In the genomic region with DNA sequence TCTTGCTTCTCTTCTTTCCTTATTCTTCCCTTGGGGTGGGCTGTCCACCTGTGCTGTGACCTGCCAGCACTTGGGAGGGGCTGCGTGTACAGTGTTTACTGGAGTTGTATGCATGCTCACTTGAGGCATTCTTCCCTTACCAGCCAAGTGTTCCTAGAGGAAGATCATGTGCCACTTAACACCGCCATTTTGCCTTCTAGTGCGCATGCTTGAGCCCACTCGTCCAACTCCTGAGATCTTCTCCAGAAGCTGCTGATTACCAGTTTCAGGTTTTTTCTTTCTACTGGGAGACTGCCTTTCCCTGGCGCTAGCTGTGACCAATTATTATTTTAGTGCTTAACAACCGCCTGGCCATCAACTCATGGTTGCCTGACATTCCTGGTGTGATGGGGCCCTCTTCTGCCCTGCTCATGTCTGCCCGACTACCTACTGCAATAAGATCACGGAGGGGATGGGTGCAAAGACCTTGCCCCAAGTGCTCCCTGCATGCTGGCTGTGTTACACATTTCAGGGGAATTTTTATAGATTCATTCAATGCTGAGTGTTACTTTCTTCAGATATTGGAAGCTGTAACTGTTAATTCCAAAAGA, we compare ENCODE assay signal across 26 cellular contexts.
DNase-seq lines count a peak whose midpoint lies in the region; ATAC-seq and TF ChIP-seq lines count a peak whose summit lies in the region.
"Had no signal": no experiment of that assay in that cellular context is flagged by ENCODE, and none has a peak within 500 bp of the region (broad histone marks: within the 10 kb centered on the region; RNA-seq: fewer than 3 reads in every experiment).

No MANE protein-coding gene starts in this region.

- no peak overlapping the region for H2BK12ac ChIP-seq in H9 (ENCODE audit: insufficient read length, low read depth, low read length)

- no peak overlapping the region for H3K4me2 ChIP-seq in H9 (ENCODE audit: insufficient read depth, insufficient read length, low read length)
- H3K4me2 ChIP-seq: A549 had no signal

- H3K79me2 ChIP-seq in H9 (ENCODE audit: insufficient read depth, low read length): no peaks in the 10 kb centered on the region

- no peak overlapping the region for H4K8ac ChIP-seq in H9 (replicated peaks; ENCODE audit: insufficient read length, low read depth, low read length)

- no peak overlapping the region for H2AFZ ChIP-seq in H9 (ENCODE audit: low read length)

- no peak overlapping the region for H3K4me3 ChIP-seq in coronary artery
- H3K4me3 ChIP-seq in iPS-20b (ENCODE audit: low read length): no peak overlapping the region
- H3K4me3 ChIP-seq: A549, HAP-1 had no signal

- peaks cover 34% of the 10 kb centered on the region for H3K9me3 ChIP-seq in H9 (ENCODE audit: control insufficient read depth, low read depth, low read length)
- peaks cover 37% of the 10 kb centered on the region for H3K9me3 ChIP-seq in iPS-20b (ENCODE audit: insufficient read depth, low read depth, low read length)
- H3K9me3 ChIP-seq: A549, Caco-2, HAP-1 had no signal

- H3K9ac ChIP-seq in H9 (ENCODE audit: extremely low read depth, insufficient read length, low read length): no peak overlapping the region
- H3K9ac ChIP-seq in iPS-20b (ENCODE audit: low read depth, low read length): peak overlapping the region; percentile 30; the same call in 1 of the 2 replicates

- H3K4me1 ChIP-seq in H9 (ENCODE audit: insufficient read depth, low read length) (peaks cover 4% of the 10 kb centered on the region; the same call in 1 of the 2 replicates), iPS-20b (ENCODE audit: insufficient read depth, low read length) (peaks cover 23% of the 10 kb centered on the region)
- H3K4me1 ChIP-seq: A549, Caco-2, HAP-1 had no signal

- peaks cover 5% of the 10 kb centered on the region for H3K27me3 Mint-ChIP-seq in H9 (ENCODE audit: low read depth)

- H4K91ac ChIP-seq in H9 (ENCODE audit: insufficient read length, low read depth, low read length): peak overlapping the region; percentile 62

- H3K14ac ChIP-seq in H9 (ENCODE audit: insufficient read depth, low read length): no peak overlapping the region

- H3K27me3 ChIP-seq in H9 (ENCODE audit: insufficient read depth, low read length) (no peaks in the 10 kb centered on the region), iPS-20b (ENCODE audit: insufficient read depth, low read length) (no peaks in the 10 kb centered on the region)

- no peak overlapping the region for H4K5ac ChIP-seq in H9 (ENCODE audit: insufficient read length, low read depth, low read length)

- H3K18ac ChIP-seq in H9 (ENCODE audit: insufficient read length, low read depth, low read length): no peak overlapping the region

- H4K20me1 ChIP-seq in H9 (ENCODE audit: control insufficient read depth, insufficient read depth, insufficient read length): no peaks in the 10 kb centered on the region

- no peak overlapping the region for H2BK15ac ChIP-seq in H9 (ENCODE audit: low read depth, low read length)

- no peak overlapping the region for H3K4me3 Mint-ChIP-seq in H9
- H3K4me3 Mint-ChIP-seq: CD8-positive, alpha-beta T cell; HFFc6; IgD-negative memory B cell had no signal

- no peaks in the 10 kb centered on the region for H3K79me1 ChIP-seq in H9 (ENCODE audit: insufficient read depth, low read depth, low read length, poor library complexity, severe bottlenecking)

- ATAC-seq in GM18867 (IDR thresholded peaks at IDR 0.05; ENCODE audit: unreplicated experiment) (no peak), GM18858 (IDR thresholded peaks at IDR 0.05; ENCODE audit: unreplicated experiment) (no peak)
- ATAC-seq: A549; CD8-positive, alpha-beta T cell; Panc1 had no signal

- H2BK20ac ChIP-seq in H9 (ENCODE audit: low read depth, low read length, poor library complexity, severe bottlenecking): peak overlapping the region; percentile 50

- H3K36me3 Mint-ChIP-seq in H9 (ENCODE audit: insufficient read depth in 1 of 3, low read depth in 3 of 3): peaks cover 39 to 64% (median 45%) of the 10 kb centered on the region in 3 experiments
- H3K36me3 Mint-ChIP-seq: CD8-positive, alpha-beta T cell had no signal

- H2AK5ac ChIP-seq in H9 (ENCODE audit: insufficient read length, low read length): no peak overlapping the region

- peak overlapping the region; percentile 88 to 96 (median 92) for H3K27ac Mint-ChIP-seq in H9
- H3K27ac Mint-ChIP-seq: CD8-positive, alpha-beta T cell; HFFc6; IgD-negative memory B cell had no signal

- H3K4me1 Mint-ChIP-seq in H9: peaks cover 36 to 39% of the 10 kb centered on the region in 2 experiments
- H3K4me1 Mint-ChIP-seq: IgD-negative memory B cell had no signal

- H3K9me3 Mint-ChIP-seq in H9: peaks cover 46 to 52% of the 10 kb centered on the region in 2 experiments
- H3K9me3 Mint-ChIP-seq: CD8-positive, alpha-beta T cell; HFFc6 had no signal

- TF ChIP-seq CTCF in H9 (conservative IDR thresholded peaks at IDR 0.05) (no peak), coronary artery (IDR thresholded peaks at IDR 0.05) (no peak)

- no peak overlapping the region for H3K23ac ChIP-seq in H9 (ENCODE audit: insufficient read length, low read depth, low read length)

- H3K4ac ChIP-seq in H9 (ENCODE audit: low read depth, low read length): no peak overlapping the region

- H3K27ac ChIP-seq in H9 (ENCODE audit: insufficient read length, low read depth, low read length) (peak overlapping the region; percentile 35), coronary artery (no peak overlapping the region), iPS-20b (ENCODE audit: low read length) (peak overlapping the region; percentile 75)
- H3K27ac ChIP-seq: A549, RWPE1 had no signal

- no peak for DNase-seq in H9
- DNase-seq in NCI-H2029 (lab: John Stamatoyannopoulos, UW): peak; percentile 14
- DNase-seq in coronary artery (ENCODE audit: low spot score): peak; percentile 45
- DNase-seq in activated CD4-positive, alpha-beta T cell treated with anti-CD3 and anti-CD28 coated beads, Interleukin-2, amount 50 U/mL, for 1 hour: no peak
- DNase-seq in NCI-H1417 (lab: John Stamatoyannopoulos, UW): no peak
- DNase-seq: C1 segment of cervical spinal cord; Caco-2; CD8-positive, alpha-beta T cell; DMS 273 treated with DMSO at 0.1 percent for 48 hours; DND-41; HFFc6; NCI-H1048; NCI-H1417 treated with DMSO at 0.1 percent for 48 hours; NCI-H1694 treated with DMSO at 0.1 percent for 48 hours; NCI-H2107; NCI-H526 treated with DMSO at 0.1 percent for 48 hours; SHP77 treated with DMSO at 0.1 percent for 48 hours; T-helper 1 cell had no signal

- no peak overlapping the region for H3K56ac ChIP-seq in H9 (ENCODE audit: insufficient read length, low read depth, low read length)

- H2BK120ac ChIP-seq in H9 (ENCODE audit: low read depth, low read length, poor library complexity, severe bottlenecking): no peak overlapping the region

- no peak overlapping the region for H3T11ph ChIP-seq in H9 (ENCODE audit: low read length)

- H3K36me3 ChIP-seq in iPS-20b (ENCODE audit: insufficient read depth, low read depth, low read length): peaks cover 13% of the 10 kb centered on the region; the same call in 1 of the 2 replicates
- H3K36me3 ChIP-seq: HAP-1 had no signal

- no peaks in the 10 kb centered on the region for H3K23me2 ChIP-seq in H9 (ENCODE audit: insufficient read length, low read depth, low read length, poor library complexity, severe bottlenecking)

- H2BK5ac ChIP-seq in H9 (ENCODE audit: insufficient read length, low read length): peak overlapping the region; percentile 31

- no CpG with 5 or more reads among the region's 8 CpGs for WGBS in H9 (ENCODE audit: extremely low coverage, insufficient read length, low lambda C conversion rate)

Comparison
In these comparisons a context has a peak if more than half of its experiments do, and no peak if none do; other contexts are left out.
1. DNase-seq: peak in NCI-H2029 (single experiment) and coronary artery (single experiment); none in H9 (single experiment), activated CD4-positive, alpha-beta T cell treated with anti-CD3 and anti-CD28 coated beads, Interleukin-2, amount 50 U/mL, for 1 hour (single experiment) and NCI-H1417 (0 of 3).
2. H3K27ac ChIP-seq: peak in H9 (single experiment) and iPS-20b (single experiment); none in coronary artery (0 of 2).